In genomic region chr1:231616667-231617066, GRCh38 we compare ENCODE assay signal across 1 cellular context.
TF ChIP-seq lines count a peak whose summit lies in the region.

No MANE protein-coding gene starts in this region.

TF ChIP-seq in IMR-90, 13 proteins besides CTCF, POLR2A, EP300 and RAD21:
- no peak for TF ChIP-seq CEBPB (IDR thresholded peaks at IDR 0.05; ENCODE audit: low read depth, low read length)
- no peak for TF ChIP-seq BHLHE40 (IDR thresholded peaks at IDR 0.05; ENCODE audit: low read depth, low read length)
- TF ChIP-seq MAZ (IDR thresholded peaks at IDR 0.05; ENCODE audit: borderline replicate concordance, low read depth, low read length) = no peak
- TF ChIP-seq USF2 (IDR thresholded peaks at IDR 0.05; ENCODE audit: low read depth, low read length) = no peak
- TF ChIP-seq ELK1 (IDR thresholded peaks at IDR 0.05; ENCODE audit: borderline replicate concordance, low read depth, low read length) = no peak
- no peak for TF ChIP-seq RFX5 (IDR thresholded peaks at IDR 0.05; ENCODE audit: low read depth, low read length)
- no peak for TF ChIP-seq NFE2L2 (IDR thresholded peaks at IDR 0.05; ENCODE audit: low read depth, low read length)
- no peak for TF ChIP-seq FOS (IDR thresholded peaks at IDR 0.05; ENCODE audit: low read depth, low read length)
